1 cellular context compared by ENCODE assay signal in the genomic region with DNA sequence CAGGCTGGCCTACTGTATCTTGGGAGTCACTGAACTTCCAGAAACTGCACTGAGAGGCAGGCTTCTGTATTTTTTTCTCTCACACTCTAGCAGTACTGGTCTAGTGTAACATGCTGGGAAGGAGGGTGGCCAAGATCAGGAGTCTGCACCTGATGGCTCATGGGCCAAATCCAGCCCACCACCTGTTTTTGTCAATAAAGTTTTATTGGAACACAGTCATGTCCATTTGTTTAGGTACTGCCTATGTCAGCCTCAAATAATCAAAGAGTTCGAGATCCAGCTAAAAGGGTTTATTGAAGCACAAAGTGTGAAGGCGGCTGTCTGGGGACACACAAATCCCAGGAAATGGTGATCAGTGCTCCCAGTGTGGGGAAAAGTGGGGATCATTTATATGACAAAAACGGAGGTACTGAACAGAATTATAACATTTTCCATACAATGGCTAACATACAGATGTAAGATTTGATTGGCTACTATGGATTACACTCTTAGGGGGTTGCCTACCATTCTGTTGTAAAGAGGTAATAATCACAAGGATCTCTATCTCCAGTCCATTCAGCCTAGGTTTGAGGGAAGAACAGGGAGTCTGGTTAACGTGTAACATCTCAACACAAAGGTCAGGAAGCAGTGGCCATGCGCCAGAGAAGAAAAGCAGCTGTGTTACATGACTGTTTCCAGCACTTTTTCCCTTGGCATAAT.
TF ChIP-seq lines count a peak whose summit lies in the region.

No MANE protein-coding gene starts in this region.

TF ChIP-seq in HepG2, 621 proteins besides CTCF, POLR2A, EP300 and RAD21 (continued from another document and continues in another):
- TF ChIP-seq HNF4G (IDR thresholded peaks at IDR 0.05; ENCODE audit: borderline replicate concordance, low read depth, low read length): peak; percentile 60
- TF ChIP-seq HNF4G (CRISPR knock-in tag; IDR thresholded peaks at IDR 0.05; ENCODE audit: borderline replicate concordance, low read depth): no peak
- no peak for TF ChIP-seq EED (CRISPR knock-in tag; IDR thresholded peaks at IDR 0.05)
- TF ChIP-seq HMG20A (CRISPR knock-in tag; IDR thresholded peaks at IDR 0.05; ENCODE audit: borderline replicate concordance): peak; percentile 46; the same call in 1 of the 2 replicates
- no peak for TF ChIP-seq ZNF468 (CRISPR knock-in tag; IDR thresholded peaks at IDR 0.05)
- no peak for TF ChIP-seq ZNF317 (CRISPR knock-in tag; IDR thresholded peaks at IDR 0.05)
- no peak for TF ChIP-seq NFIB (CRISPR knock-in tag; IDR thresholded peaks at IDR 0.05; ENCODE audit: borderline replicate concordance)
- no peak for TF ChIP-seq ZBTB4 (CRISPR knock-in tag; IDR thresholded peaks at IDR 0.05; ENCODE audit: borderline replicate concordance)
- no peak for TF ChIP-seq ZNF12 (CRISPR knock-in tag; IDR thresholded peaks at IDR 0.05)
- TF ChIP-seq ZZZ3 (CRISPR knock-in tag; IDR thresholded peaks at IDR 0.05; ENCODE audit: borderline replicate concordance): no peak
- no peak for TF ChIP-seq AHR (CRISPR knock-in tag; IDR thresholded peaks at IDR 0.05)
- no peak for TF ChIP-seq ZNF354B (CRISPR knock-in tag; IDR thresholded peaks at IDR 0.05)
- no peak for TF ChIP-seq TBP (CRISPR knock-in tag; IDR thresholded peaks at IDR 0.05)
- TF ChIP-seq XBP1 (CRISPR knock-in tag; IDR thresholded peaks at IDR 0.05): no peak
- peak; percentile 47; the same call in 1 of the 3 replicates for TF ChIP-seq MXI1 (IDR thresholded peaks at IDR 0.05; ENCODE audit: borderline replicate concordance, low read depth, low read length)
- TF ChIP-seq TEAD2 (CRISPR knock-in tag; IDR thresholded peaks at IDR 0.05): no peak
- no peak for TF ChIP-seq ZNF839 (CRISPR knock-in tag; IDR thresholded peaks at IDR 0.05; ENCODE audit: borderline replicate concordance)
- no peak for TF ChIP-seq SOX13 (IDR thresholded peaks at IDR 0.05)
- peak in 1 of 2 experiments; percentile 56; a peak in 1 of 4 replicates for TF ChIP-seq SOX13 (CRISPR knock-in tag; conservative IDR thresholded peaks at IDR 0.05 in 1 of 2, IDR thresholded peaks at IDR 0.05 in 1 of 2)
- no peak for TF ChIP-seq SNAPC4 (CRISPR knock-in tag; IDR thresholded peaks at IDR 0.05)
- no peak for TF ChIP-seq NFYC (CRISPR knock-in tag; IDR thresholded peaks at IDR 0.05)
- peak; percentile 45 for TF ChIP-seq SOX5 (CRISPR knock-in tag; IDR thresholded peaks at IDR 0.05; ENCODE audit: borderline replicate concordance)
- no peak for TF ChIP-seq SMYD3 (CRISPR knock-in tag; IDR thresholded peaks at IDR 0.05)
- no peak for TF ChIP-seq HINFP (CRISPR knock-in tag; IDR thresholded peaks at IDR 0.05; ENCODE audit: low read depth)
- TF ChIP-seq KMT2A (CRISPR knock-in tag; IDR thresholded peaks at IDR 0.05): no peak
- TF ChIP-seq IRF2 (CRISPR knock-in tag; IDR thresholded peaks at IDR 0.05): 0 out of 2 replicates have a peak, but pooled peaks have one; percentile 24
- TF ChIP-seq, protein P1, sequence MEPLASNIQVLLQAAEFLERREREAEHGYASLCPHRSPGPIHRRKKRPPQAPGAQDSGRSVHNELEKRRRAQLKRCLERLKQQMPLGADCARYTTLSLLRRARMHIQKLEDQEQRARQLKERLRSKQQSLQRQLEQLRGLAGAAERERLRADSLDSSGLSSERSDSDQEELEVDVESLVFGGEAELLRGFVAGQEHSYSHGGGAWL (CRISPR knock-in tag; IDR thresholded peaks at IDR 0.05): no peak
- TF ChIP-seq YEATS2 (CRISPR knock-in tag; IDR thresholded peaks at IDR 0.05; ENCODE audit: borderline replicate concordance): 0 out of 2 replicates have a peak, but pooled peaks have one; percentile 37
- peak; percentile 77 for TF ChIP-seq SAP130 (CRISPR knock-in tag; IDR thresholded peaks at IDR 0.05; ENCODE audit: low read depth)
- TF ChIP-seq, protein P2, sequence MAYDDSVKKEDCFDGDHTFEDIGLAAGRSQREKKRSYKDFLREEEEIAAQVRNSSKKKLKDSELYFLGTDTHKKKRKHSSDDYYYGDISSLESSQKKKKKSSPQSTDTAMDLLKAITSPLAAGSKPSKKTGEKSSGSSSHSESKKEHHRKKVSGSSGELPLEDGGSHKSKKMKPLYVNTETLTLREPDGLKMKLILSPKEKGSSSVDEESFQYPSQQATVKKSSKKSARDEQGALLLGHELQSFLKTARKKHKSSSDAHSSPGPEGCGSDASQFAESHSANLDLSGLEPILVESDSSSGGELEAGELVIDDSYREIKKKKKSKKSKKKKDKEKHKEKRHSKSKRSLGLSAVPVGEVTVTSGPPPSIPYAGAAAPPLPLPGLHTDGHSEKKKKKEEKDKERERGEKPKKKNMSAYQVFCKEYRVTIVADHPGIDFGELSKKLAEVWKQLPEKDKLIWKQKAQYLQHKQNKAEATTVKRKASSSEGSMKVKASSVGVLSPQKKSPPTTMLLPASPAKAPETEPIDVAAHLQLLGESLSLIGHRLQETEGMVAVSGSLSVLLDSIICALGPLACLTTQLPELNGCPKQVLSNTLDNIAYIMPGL (CRISPR knock-in tag; IDR thresholded peaks at IDR 0.05; ENCODE audit: borderline replicate concordance in 1 of 2, low read depth in 1 of 2): 0 out of 4 replicates have a peak, but pooled peaks of 1 of the 2 experiments have one; percentile 55
- TF ChIP-seq, protein P3, sequence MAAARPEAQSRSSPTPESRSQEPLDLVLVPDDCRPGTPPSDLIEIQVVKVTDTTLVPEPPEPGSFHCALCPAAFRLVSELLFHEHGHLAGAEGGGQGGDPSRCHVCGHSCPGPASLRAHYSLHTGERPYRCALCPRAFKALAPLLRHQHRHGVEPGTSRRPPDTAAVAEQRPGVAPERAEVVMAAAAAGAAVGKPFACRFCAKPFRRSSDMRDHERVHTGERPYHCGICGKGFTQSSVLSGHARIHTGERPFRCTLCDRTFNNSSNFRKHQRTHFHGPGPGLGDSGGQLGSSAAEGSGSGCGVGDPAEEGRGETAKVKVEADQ (CRISPR knock-in tag; IDR thresholded peaks at IDR 0.05; ENCODE audit: borderline replicate concordance): no peak
- TF ChIP-seq FIP1L1 (IDR thresholded peaks at IDR 0.05; ENCODE audit: borderline replicate concordance, insufficient read depth, low read depth, low read length): no peak
- no peak for TF ChIP-seq FOXK2 (IDR thresholded peaks at IDR 0.05)
- 0 out of 2 replicates have a peak, but pooled peaks have one; percentile 26 for TF ChIP-seq DNMT3B (CRISPR knock-in tag; conservative IDR thresholded peaks at IDR 0.05)
- TF ChIP-seq TOPORS (CRISPR knock-in tag; IDR thresholded peaks at IDR 0.05): 0 out of 2 replicates have a peak, but pooled peaks have one; percentile 8
- no peak for TF ChIP-seq ZNF577 (CRISPR knock-in tag; IDR thresholded peaks at IDR 0.05; ENCODE audit: borderline replicate concordance, low read depth)
- TF ChIP-seq ZKSCAN8 (CRISPR knock-in tag; IDR thresholded peaks at IDR 0.05; ENCODE audit: borderline replicate concordance): no peak
- no peak for TF ChIP-seq FOXC1 (CRISPR knock-in tag; IDR thresholded peaks at IDR 0.05; ENCODE audit: borderline replicate concordance)
- TF ChIP-seq MTA1 (CRISPR knock-in tag; IDR thresholded peaks at IDR 0.05; ENCODE audit: borderline replicate concordance): no peak
- TF ChIP-seq ZNF225 (CRISPR knock-in tag; IDR thresholded peaks at IDR 0.05): no peak
- no peak for TF ChIP-seq ZNF563 (CRISPR knock-in tag; IDR thresholded peaks at IDR 0.05)
- TF ChIP-seq MATR3 (CRISPR knock-in tag; IDR thresholded peaks at IDR 0.05): no peak
- TF ChIP-seq MTA3 (CRISPR knock-in tag; IDR thresholded peaks at IDR 0.05): no peak
- TF ChIP-seq ZNF598 (CRISPR knock-in tag; IDR thresholded peaks at IDR 0.05; ENCODE audit: borderline replicate concordance): no peak
- TF ChIP-seq CEBPG (CRISPR knock-in tag; IDR thresholded peaks at IDR 0.05): 0 out of 2 replicates have a peak, but pooled peaks have one; percentile 14
- TF ChIP-seq RFXANK (CRISPR knock-in tag; IDR thresholded peaks at IDR 0.05): no peak
- peak; percentile 47; the same call in 1 of the 2 replicates for TF ChIP-seq ISL2 (CRISPR knock-in tag; IDR thresholded peaks at IDR 0.05)
- peak; percentile 55 for TF ChIP-seq TBX2 (CRISPR knock-in tag; IDR thresholded peaks at IDR 0.05; ENCODE audit: borderline replicate concordance)
- peak; percentile 47; the same call in 1 of the 2 replicates for TF ChIP-seq DRAP1 (CRISPR knock-in tag; IDR thresholded peaks at IDR 0.05)
- peak; percentile 93 for TF ChIP-seq ZNF121 (CRISPR knock-in tag; IDR thresholded peaks at IDR 0.05)
- TF ChIP-seq ZNF24 (IDR thresholded peaks at IDR 0.05): no peak
- no peak for TF ChIP-seq NR2F1 (CRISPR knock-in tag; IDR thresholded peaks at IDR 0.05)
- no peak for TF ChIP-seq ZNF597 (CRISPR knock-in tag; IDR thresholded peaks at IDR 0.05)
- no peak for TF ChIP-seq TAF1 (CRISPR knock-in tag; IDR thresholded peaks at IDR 0.05)
